In the genomic region with DNA sequence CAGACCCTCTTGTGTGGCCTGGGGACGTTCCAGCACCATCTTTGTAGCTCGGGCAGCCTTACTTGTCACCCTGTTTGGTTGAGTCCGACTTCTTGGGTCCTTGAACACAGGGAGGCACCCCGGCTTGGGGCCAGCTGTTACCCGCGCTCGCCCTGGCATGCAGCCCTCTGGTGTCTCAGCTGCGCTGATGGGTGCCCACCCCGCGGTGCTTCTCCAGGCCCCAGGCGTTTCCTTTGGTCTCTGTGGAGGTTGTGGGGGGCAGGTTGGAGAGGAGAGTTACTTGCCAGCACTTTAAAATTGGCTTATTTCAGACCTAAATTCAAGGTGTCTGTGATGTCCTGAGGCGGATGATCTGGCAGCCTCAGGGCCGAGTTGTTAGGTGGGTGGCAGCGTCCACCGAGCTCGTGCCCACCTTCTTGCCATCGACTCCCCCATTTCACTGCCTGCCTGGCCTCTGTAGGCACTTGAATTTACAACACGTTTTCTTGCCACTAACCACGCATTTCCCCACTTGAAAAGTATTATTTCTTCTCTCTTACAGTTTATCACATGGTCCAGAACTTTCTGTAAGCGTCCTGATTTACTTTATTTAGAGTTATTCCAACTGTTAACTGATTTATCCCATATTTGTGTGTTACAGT, we compare ENCODE assay signal across 14 cellular contexts. TPM values are rescaled to one million over a fixed set of nuclear protein-coding genes. Genes with fewer than 3 reads are reported as not detected.
A peak's percentile ranks its signal among the peaks of the same experiment; 100 is the strongest.
DNase-seq lines count a peak whose midpoint lies in the region; ATAC-seq and TF ChIP-seq lines count a peak whose summit lies in the region.
"Had no signal": no experiment of that assay in that cellular context is flagged by ENCODE, and none has a peak within 500 bp of the region (broad histone marks: within the 10 kb centered on the region; RNA-seq: fewer than 3 reads in every experiment).

No MANE protein-coding gene starts in this region.

- peak overlapping the region; percentile 27 for H3K27ac Mint-ChIP-seq in MCF 10A (ENCODE audit: low read depth, unreplicated experiment)
- peak overlapping the region; percentile 92 for H3K27ac Mint-ChIP-seq in activated CD8-positive, alpha-beta memory T cell treated with anti-CD3 and anti-CD28 coated beads, Interleukin-2, amount 10 ng/mL, durations not matched to agents 7 days and 5 days
- H3K27ac Mint-ChIP-seq in stimulated activated naive CD8-positive, alpha-beta T cell treated with anti-CD3 and anti-CD28 coated beads, Interleukin-15, amount 100 ng/mL, for 72 hours = peak overlapping the region in 1 of 2 donors; percentile 91
- H3K27ac Mint-ChIP-seq: type B pancreatic cell had no signal

- H3K9ac ChIP-seq in mammary epithelial cell (ENCODE audit: insufficient read depth, low read length) = no peak overlapping the region

- H2AFZ ChIP-seq in mammary epithelial cell (ENCODE audit: low read depth, low read length) = no peak overlapping the region

- H3K27ac ChIP-seq in mammary epithelial cell (ENCODE audit: insufficient read depth, low read depth, low read length) (no peak overlapping the region), heart right ventricle (peak overlapping the region in 9 of 10 donors; percentile 11 to 83 (median 74))
- H3K27ac ChIP-seq: left lung, ovary had no signal

- peaks cover 21% of the 10 kb centered on the region for H3K36me3 Mint-ChIP-seq in MCF 10A (ENCODE audit: insufficient read depth, unreplicated experiment)
- peaks cover 14% of the 10 kb centered on the region for H3K36me3 Mint-ChIP-seq in activated CD8-positive, alpha-beta memory T cell treated with anti-CD3 and anti-CD28 coated beads, Interleukin-2, amount 10 ng/mL, durations not matched to agents 7 days and 5 days

- ATAC-seq in activated CD8-positive, alpha-beta memory T cell treated with anti-CD3 and anti-CD28 coated beads, Interleukin-2, amount 10 ng/mL, durations not matched to agents 7 days and 5 days = peak; percentile 16
- ATAC-seq in heart right ventricle (peak in 3 of 8 donors; percentile 29 to 56 (median 37)), GM21723 (IDR thresholded peaks at IDR 0.05; ENCODE audit: unreplicated experiment) (no peak)
- no peak for ATAC-seq in stimulated activated naive CD8-positive, alpha-beta T cell treated with anti-CD3 and anti-CD28 coated beads, Interleukin-15, amount 100 ng/mL, for 72 hours

- no peaks in the 10 kb centered on the region for H4K20me1 ChIP-seq in mammary epithelial cell (ENCODE audit: insufficient read depth, low read length)

- dilution Hi-C loops in mammary epithelial cell (cut with HindIII; ENCODE audit: low sequenced_read_pairs) = loop anchor here (5.0 kb wide), 1 partner anchor 45 kb away; no protein-coding TSS in a partner anchor

- H3K4me2 ChIP-seq in mammary epithelial cell (ENCODE audit: insufficient read depth, low read depth, low read length) = no peak overlapping the region

- no peak overlapping the region for H3K4me3 ChIP-seq in mammary epithelial cell (replicated peaks in 1 of 3; ENCODE audit: insufficient read depth in 1 of 3, low read depth in 2 of 3, low read length in 3 of 3)
- no peak overlapping the region for H3K4me3 ChIP-seq in heart right ventricle
- H3K4me3 ChIP-seq: left lung, ovary had no signal

- BruUV-seq in MCF 10A (replicated peaks; lab: Mats Ljungman, UMichigan) (no TSS peak), mammary epithelial cell (replicated peaks; lab: Mats Ljungman, UMichigan) (no TSS peak)

- peaks cover 11% of the 10 kb centered on the region for H3K4me1 Mint-ChIP-seq in MCF 10A (ENCODE audit: insufficient read depth, unreplicated experiment)
- peaks cover 81% of the 10 kb centered on the region for H3K4me1 Mint-ChIP-seq in activated CD8-positive, alpha-beta memory T cell treated with anti-CD3 and anti-CD28 coated beads, Interleukin-2, amount 10 ng/mL, durations not matched to agents 7 days and 5 days
- peaks cover 93% of the 10 kb centered on the region for H3K4me1 Mint-ChIP-seq in stimulated activated naive CD8-positive, alpha-beta T cell treated with anti-CD3 and anti-CD28 coated beads, Interleukin-15, amount 100 ng/mL, for 72 hours

- TF ChIP-seq CTCF in MCF 10A (IDR thresholded peaks at IDR 0.05; ENCODE audit: unreplicated experiment) (no peak), mammary epithelial cell (conservative IDR thresholded peaks at IDR 0.05 in 1 of 2, IDR thresholded peaks at IDR 0.05 in 1 of 2; ENCODE audit: extremely low read depth in 1 of 2, insufficient read depth in 1 of 2, low read depth in 1 of 2, low read length in 2 of 2) (no peak), heart right ventricle (IDR thresholded peaks at IDR 0.05) (no peak)

- POLR2A ChIA-PET in MCF 10A (lab: Yijun Ruan, JAX) = interaction anchor here (0.8 to 3.8 kb wide), 3 partner anchors 12 to 17 kb away, joined by 3 to 14 read pairs (median 4); partner anchors contain the start of gene UBAC2

- no peak overlapping the region for H3K4me3 Mint-ChIP-seq in MCF 10A (ENCODE audit: unreplicated experiment)
- peak overlapping the region; percentile 66 for H3K4me3 Mint-ChIP-seq in activated CD8-positive, alpha-beta memory T cell treated with anti-CD3 and anti-CD28 coated beads, Interleukin-2, amount 10 ng/mL, durations not matched to agents 7 days and 5 days
- H3K4me3 Mint-ChIP-seq in stimulated activated naive CD8-positive, alpha-beta T cell treated with anti-CD3 and anti-CD28 coated beads, Interleukin-15, amount 100 ng/mL, for 72 hours = peak overlapping the region; percentile 66 to 87
- H3K4me3 Mint-ChIP-seq: type B pancreatic cell had no signal

- H3K27me3 ChIP-seq in mammary epithelial cell (ENCODE audit: insufficient read depth, low read length) (no peaks in the 10 kb centered on the region), heart right ventricle (no peaks in the 10 kb centered on the region)
- H3K27me3 ChIP-seq: left lung, ovary had no signal

- in situ Hi-C loops in mammary epithelial cell (cut with MboI; ENCODE audit: low sequenced_read_pairs in 2 of 2) = no loop called here

- 85% methylated on average over 19 of the region's 20 CpGs for WGBS in mammary epithelial cell (ENCODE audit: low coverage, missing lambda C conversion rate)
- WGBS in heart right ventricle, 2 donors = 83 to 84% methylated on average over 20 of the region's 20 CpGs

- no peaks in the 10 kb centered on the region for H3K9me3 ChIP-seq in mammary epithelial cell (replicated peaks; ENCODE audit: insufficient read depth, low read length)
- H3K9me3 ChIP-seq in heart right ventricle = peaks cover 0 to 3% (median 0%) of the 10 kb centered on the region in 11 donors
- H3K9me3 ChIP-seq: left lung, ovary had no signal

- no peaks in the 10 kb centered on the region for H3K9me3 Mint-ChIP-seq in MCF 10A (ENCODE audit: unreplicated experiment)
- no peaks in the 10 kb centered on the region for H3K9me3 Mint-ChIP-seq in activated CD8-positive, alpha-beta memory T cell treated with anti-CD3 and anti-CD28 coated beads, Interleukin-2, amount 10 ng/mL, durations not matched to agents 7 days and 5 days (ENCODE audit: low read depth)
- peaks cover 0 to 6% of the 10 kb centered on the region in 2 donors for H3K9me3 Mint-ChIP-seq in stimulated activated naive CD8-positive, alpha-beta T cell treated with anti-CD3 and anti-CD28 coated beads, Interleukin-15, amount 100 ng/mL, for 72 hours

- intact Hi-C loops in MCF 10A (cut with micrococcal nuclease) (no loop called here), mammary epithelial cell (cut with micrococcal nuclease) (no loop called here), heart right ventricle (cut with DNase I) (loop anchor here in 2 of 10 donors (5.0 kb wide), 1 partner anchor 45 kb away; no protein-coding TSS in a partner anchor)

- H3K4me1 ChIP-seq in mammary epithelial cell (ENCODE audit: insufficient read depth, low read length) = peaks cover 7% of the 10 kb centered on the region
- peaks cover 2 to 73% (median 63%) of the 10 kb centered on the region in 9 donors for H3K4me1 ChIP-seq in heart right ventricle

- H3K27me3 Mint-ChIP-seq in MCF 10A (ENCODE audit: insufficient read depth, unreplicated experiment) = no peaks in the 10 kb centered on the region
- H3K27me3 Mint-ChIP-seq in activated CD8-positive, alpha-beta memory T cell treated with anti-CD3 and anti-CD28 coated beads, Interleukin-2, amount 10 ng/mL, durations not matched to agents 7 days and 5 days = no peaks in the 10 kb centered on the region
- no peaks in the 10 kb centered on the region for H3K27me3 Mint-ChIP-seq in stimulated activated naive CD8-positive, alpha-beta T cell treated with anti-CD3 and anti-CD28 coated beads, Interleukin-15, amount 100 ng/mL, for 72 hours
- H3K27me3 Mint-ChIP-seq: type B pancreatic cell had no signal

- H3K79me2 ChIP-seq in mammary epithelial cell (ENCODE audit: insufficient read depth, low read length) = peaks cover 93% of the 10 kb centered on the region

- CTCF ChIA-PET in MCF 10A (lab: Yijun Ruan, JAX) = interaction anchor here (0.6 kb wide), 1 partner anchor 23 kb away, joined by 3 read pairs; no protein-coding TSS in a partner anchor
- CTCF ChIA-PET in mammary epithelial cell (lab: Charles Lee; ENCODE audit: low non-redundant PET) = no interaction called here
- CTCF ChIA-PET in activated CD8-positive, alpha-beta memory T cell treated with anti-CD3 and anti-CD28 coated beads, Interleukin-2, amount 10 ng/mL, durations not matched to agents 7 days and 5 days (lab: Charles Lee) = interaction anchor here (1.1 to 7.2 kb wide), 9 partner anchors 13 to 219 kb away, joined by 3 to 106 read pairs (median 5); partner anchors contain the start of genes GPR18 and UBAC2

- DNase-seq in MCF 10A (ENCODE audit: unreplicated experiment) = no peak
- DNase-seq in mammary epithelial cell = no peak
- peak; percentile 64 for DNase-seq in activated CD8-positive, alpha-beta memory T cell treated with anti-CD3 and anti-CD28 coated beads, Interleukin-2, amount 10 ng/mL, durations not matched to agents 7 days and 5 days
- no peak for DNase-seq in heart right ventricle
- no peak for DNase-seq in stimulated activated naive CD8-positive, alpha-beta T cell treated with anti-CD3 and anti-CD28 coated beads, Interleukin-15, amount 100 ng/mL, for 72 hours
- DNase-seq in foreskin melanocyte = no peak
- DNase-seq in cerebellar cortex (ENCODE audit: low spot score) = no peak
- DNase-seq: cortex of kidney, NCI-H2029 had no signal

- peaks cover 2% of the 10 kb centered on the region for H3K36me3 ChIP-seq in mammary epithelial cell (ENCODE audit: insufficient read depth, low read length)
- peaks cover 0 to 8% (median 0%) of the 10 kb centered on the region in 9 donors for H3K36me3 ChIP-seq in heart right ventricle
- H3K36me3 ChIP-seq: ovary had no signal

RNA-seq across cellular contexts. Expression of gene UBAC2, which starts 16.9 kb away (rescaled TPM):
- 74.7 and 78.3 TPM in 2 replicates for total RNA-seq in MCF 10A (2022)
- total RNA-seq in mammary epithelial cell = 10 to 100 TPM; 48.2 to 57.7 TPM
- polyA plus RNA-seq in mammary epithelial cell = 58.2 TPM
- polyA minus RNA-seq in mammary epithelial cell = 47.9 TPM
- total RNA-seq in activated CD8-positive, alpha-beta memory T cell treated with anti-CD3 and anti-CD28 coated beads, Interleukin-2, amount 10 ng/mL, durations not matched to agents 7 days and 5 days = 10 to 100 TPM; 52.8 to 60.8 TPM
- total RNA-seq in heart right ventricle = 10 to 100 TPM; 31.8 to 60.4 (median 47.0) TPM
- polyA plus RNA-seq in heart right ventricle = 10 to 100 TPM; 38.4 to 59.0 TPM

RNA-seq across cellular contexts. Expression of gene GPR18, which starts 40.6 kb away (rescaled TPM):
- total RNA-seq in MCF 10A (2022) = not detected in 2 replicates
- not detected for total RNA-seq in mammary epithelial cell
- not detected for polyA plus RNA-seq in mammary epithelial cell
- not detected for polyA minus RNA-seq in mammary epithelial cell
- 10 to 100 TPM; 11.1 to 13.1 TPM for total RNA-seq in activated CD8-positive, alpha-beta memory T cell treated with anti-CD3 and anti-CD28 coated beads, Interleukin-2, amount 10 ng/mL, durations not matched to agents 7 days and 5 days
- under 1 TPM in 1 of 10 donors, not detected in 9; 0.95 TPM for total RNA-seq in heart right ventricle
- not detected for polyA plus RNA-seq in heart right ventricle
- total RNA-seq: frontal cortex had no signal

Comparison
In these comparisons a context has a peak if more than half of its experiments do, and no peak if none do; other contexts are left out.
1. RNA of gene GPR18, which starts 40.6 kb away (total RNA-seq): 11.1 to 13.1 TPM in activated CD8-positive, alpha-beta memory T cell treated with anti-CD3 and anti-CD28 coated beads, Interleukin-2, amount 10 ng/mL, durations not matched to agents 7 days and 5 days; 0.95 TPM in heart right ventricle, not detected in MCF 10A and not detected in mammary epithelial cell; every median in the first group is over 4 times any median in the second.